ENCODE assay signal across 9 cellular contexts in genomic region chr7:48424731-48425130, GRCh38.
A peak's percentile ranks its signal among the peaks of the same experiment; 100 is the strongest.
DNase-seq lines count a peak whose midpoint lies in the region; ATAC-seq and TF ChIP-seq lines count a peak whose summit lies in the region.
"Had no signal": no experiment of that assay in that cellular context is flagged by ENCODE, and none has a peak within 500 bp of the region (broad histone marks: within the 10 kb centered on the region; RNA-seq: fewer than 3 reads in every experiment).

No MANE protein-coding gene starts in this region.

- peaks cover 2% of the 10 kb centered on the region for H3K27me3 Mint-ChIP-seq in nephron progenitor cell (ENCODE audit: low read depth, poor library complexity)

- DNase-seq in DMS 273 (lab: John Stamatoyannopoulos, UW; ENCODE audit: unreplicated experiment) (peak; percentile 31), DMS 273 treated with DMSO at 0.1 percent for 48 hours (lab: John Stamatoyannopoulos, UW) (no peak), HT-29 (ENCODE audit: low spot score) (peak; percentile 51), WERI-Rb-1 (peak; percentile 30), nephron progenitor cell (peak; percentile 15), posterior cingulate gyrus (no peak), omental fat pad (ENCODE audit: low spot score) (no peak)

- no peak overlapping the region for H3K27ac ChIP-seq in WERI-Rb-1
- H3K27ac ChIP-seq: thoracic aorta had no signal

- no peaks in the 10 kb centered on the region for H3K9me3 Mint-ChIP-seq in nephron progenitor cell

- TF ChIP-seq CTCF in WERI-Rb-1 (IDR thresholded peaks at IDR 0.05; ENCODE audit: low read depth, low read length): peak; percentile 70
- TF ChIP-seq CTCF in nephron progenitor cell (IDR thresholded peaks at IDR 0.05): peak; percentile 59
- no peak for TF ChIP-seq CTCF in omental fat pad (IDR thresholded peaks at IDR 0.05)

- peaks cover 23% of the 10 kb centered on the region for H3K4me1 Mint-ChIP-seq in nephron progenitor cell

- H3K27me3 ChIP-seq in WERI-Rb-1 (ENCODE audit: insufficient read depth, low read depth, severe bottlenecking): no peaks in the 10 kb centered on the region

- no peak for ATAC-seq in HG02763 (IDR thresholded peaks at IDR 0.05; ENCODE audit: unreplicated experiment)
- no peak for ATAC-seq in omental fat pad (ENCODE audit: low FRiP score)

- H3K36me3 Mint-ChIP-seq in nephron progenitor cell (ENCODE audit: low read depth): no peaks in the 10 kb centered on the region

- H3K4me3 Mint-ChIP-seq in nephron progenitor cell: no peak overlapping the region

- intact Hi-C loops in posterior cingulate gyrus (cut with DNase I): no loop called here

- no peaks in the 10 kb centered on the region for H3K36me3 ChIP-seq in WERI-Rb-1
- H3K36me3 ChIP-seq: thoracic aorta had no signal

- H3K9me3 ChIP-seq in WERI-Rb-1 (ENCODE audit: severe bottlenecking): no peaks in the 10 kb centered on the region
- H3K9me3 ChIP-seq: thoracic aorta had no signal

- no peak overlapping the region for H3K27ac Mint-ChIP-seq in nephron progenitor cell

- no peak overlapping the region for H3K4me3 ChIP-seq in WERI-Rb-1 (ENCODE audit: low read depth, low read length)
- H3K4me3 ChIP-seq: thoracic aorta had no signal

Comparison
In these comparisons a context has a peak if more than half of its experiments do, and no peak if none do; other contexts are left out.
1. DNase-seq: peak in DMS 273 (single experiment), HT-29 (single experiment), WERI-Rb-1 (single experiment) and nephron progenitor cell (single experiment); none in DMS 273 treated with DMSO at 0.1 percent for 48 hours (single experiment), posterior cingulate gyrus (0 of 10) and omental fat pad (single experiment).
2. CTCF ChIP-seq: peak in WERI-Rb-1 (single experiment) and nephron progenitor cell (single experiment); none in omental fat pad (0 of 3).